Comparison of ENCODE assay signal across 16 cellular contexts in genomic region chr10:93268021-93268420, GRCh38.
DNase-seq lines count a peak whose midpoint lies in the region; ATAC-seq and TF ChIP-seq lines count a peak whose summit lies in the region.
"Had no signal": no experiment of that assay in that cellular context is flagged by ENCODE, and none has a peak within 500 bp of the region (broad histone marks: within the 10 kb centered on the region; RNA-seq: fewer than 3 reads in every experiment).

No MANE protein-coding gene starts in this region.

- no peak overlapping the region for H4K8ac ChIP-seq in IMR-90 (ENCODE audit: low read depth in 2 of 2, low read length in 2 of 2)

- H2AFZ ChIP-seq in ACC112 (ENCODE audit: low read length, unreplicated experiment) (peak overlapping the region; percentile 50), IMR-90 (replicated peaks; ENCODE audit: low read length, poor library complexity) (peak overlapping the region; percentile 23)

- dilution Hi-C loops in IMR-90 (cut with HindIII; ENCODE audit: low sequenced_read_pairs, unreplicated experiment), result no loop called here

- no peak overlapping the region for H3K4me2 ChIP-seq in IMR-90 (ENCODE audit: low read depth, low read length)

- H3K9me3 ChIP-seq in IMR-90 (ENCODE audit: control insufficient read depth, insufficient read depth, low read length), result peaks cover 4% of the 10 kb centered on the region

- in situ Hi-C loops in IMR-90 (cut with MboI; ENCODE audit: low sequenced_read_pairs), result no loop called here

- no peak for TF ChIP-seq POLR2A in IMR-90 (IDR thresholded peaks at IDR 0.05; ENCODE audit: low read depth, low read length)

- H3K9me3 Mint-ChIP-seq in memory B cell (peaks cover 4% of the 10 kb centered on the region), glutamatergic neuron (ENCODE audit: unreplicated experiment) (no peaks in the 10 kb centered on the region)
- peaks cover 4% of the 10 kb centered on the region for H3K9me3 Mint-ChIP-seq in stimulated activated effector memory CD8-positive, alpha-beta T cell treated with anti-CD3 and anti-CD28 coated beads, Interleukin-12 subunit alpha, Interleukin-12 subunit beta, amount 100 ng/mL, for 72 hours

- TF ChIP-seq CTCF in IMR-90 (conservative IDR thresholded peaks at IDR 0.05; ENCODE audit: low read depth, low read length) (no peak), glutamatergic neuron (IDR thresholded peaks at IDR 0.05; ENCODE audit: partially characterized antibody, unreplicated experiment) (no peak)

- no peak overlapping the region for H2BK120ac ChIP-seq in IMR-90 (ENCODE audit: low read depth, low read length)

- no peak overlapping the region for H4K5ac ChIP-seq in IMR-90 (ENCODE audit: low read depth, low read length)

- H3K27ac Mint-ChIP-seq in memory B cell (peak overlapping the region; percentile 72), glutamatergic neuron (ENCODE audit: unreplicated experiment) (no peak overlapping the region)
- H3K27ac Mint-ChIP-seq in stimulated activated effector memory CD8-positive, alpha-beta T cell treated with anti-CD3 and anti-CD28 coated beads, Interleukin-12 subunit alpha, Interleukin-12 subunit beta, amount 100 ng/mL, for 72 hours, result no peak overlapping the region
- H3K27ac Mint-ChIP-seq: HFFc6 had no signal

- H3K9me1 ChIP-seq in IMR-90 (ENCODE audit: insufficient read depth, low read length), result no peaks in the 10 kb centered on the region

- H3K4me3 Mint-ChIP-seq in memory B cell, result no peak overlapping the region
- no peak overlapping the region for H3K4me3 Mint-ChIP-seq in glutamatergic neuron (ENCODE audit: unreplicated experiment)
- no peak overlapping the region for H3K4me3 Mint-ChIP-seq in stimulated activated effector memory CD8-positive, alpha-beta T cell treated with anti-CD3 and anti-CD28 coated beads, Interleukin-12 subunit alpha, Interleukin-12 subunit beta, amount 100 ng/mL, for 72 hours
- H3K4me3 Mint-ChIP-seq: HFFc6 had no signal

- no peak overlapping the region for H3K14ac ChIP-seq in IMR-90 (replicated peaks; ENCODE audit: low read depth, low read length)

- no peak overlapping the region for H2BK5ac ChIP-seq in IMR-90 (ENCODE audit: low read depth, low read length, poor library complexity, severe bottlenecking)

- H3K27me3 ChIP-seq in ACC112 (ENCODE audit: insufficient read depth, low read length) (no peaks in the 10 kb centered on the region), IMR-90 (ENCODE audit: control insufficient read depth, insufficient read depth, low read length) (peaks cover 24% of the 10 kb centered on the region)

- no TSS peak for BruUV-seq in IMR-90 (replicated peaks; lab: Mats Ljungman, UMichigan)

- no peak overlapping the region for H4K91ac ChIP-seq in IMR-90 (ENCODE audit: insufficient read depth, low read depth, low read length)

- intact Hi-C loops in IMR-90 (cut with micrococcal nuclease), result no loop called here

- no peak overlapping the region for H2AK5ac ChIP-seq in IMR-90 (ENCODE audit: low read depth, low read length)

- H3K4ac ChIP-seq in IMR-90 (ENCODE audit: low read depth, low read length), result no peak overlapping the region

- POLR2A ChIA-PET in IMR-90 (lab: Charles Lee; ENCODE audit: unreplicated experiment), result no interaction called here

- H3K9ac ChIP-seq in IMR-90 (ENCODE audit: low read depth, low read length), result no peak overlapping the region

- no peak overlapping the region for H2BK15ac ChIP-seq in IMR-90 (ENCODE audit: low read depth, low read length)

- 35% methylated on average over 2 of the region's 3 CpGs; no CpG with 5 or more reads in 1 of the 2 experiments for WGBS in IMR-90 (ENCODE audit: extremely low coverage in 2 of 2, insufficient read length in 1 of 2), 2 experiments

- no peak overlapping the region for H3K18ac ChIP-seq in IMR-90 (ENCODE audit: low read depth, low read length)

- H3K4me1 ChIP-seq in ACC112 (ENCODE audit: control insufficient read depth, insufficient read depth, low read length, unreplicated experiment) (no peaks in the 10 kb centered on the region), IMR-90 (ENCODE audit: control insufficient read depth, insufficient read depth, low read length) (no peaks in the 10 kb centered on the region)

- H3K27me3 Mint-ChIP-seq in memory B cell, result no peaks in the 10 kb centered on the region
- H3K27me3 Mint-ChIP-seq in glutamatergic neuron (ENCODE audit: unreplicated experiment), result no peaks in the 10 kb centered on the region

- H3K4me3 ChIP-seq in ACC112 (ENCODE audit: low read depth, low read length) (no peak overlapping the region), IMR-90 (ENCODE audit: insufficient read depth, low read depth, low read length) (no peak overlapping the region)

- H3K79me2 ChIP-seq in ACC112 (ENCODE audit: control insufficient read depth, insufficient read depth, low read length, unreplicated experiment), result no peaks in the 10 kb centered on the region

- peaks cover 15% of the 10 kb centered on the region for H3K4me1 Mint-ChIP-seq in memory B cell
- no peaks in the 10 kb centered on the region for H3K4me1 Mint-ChIP-seq in glutamatergic neuron (ENCODE audit: low read depth, unreplicated experiment)
- H3K4me1 Mint-ChIP-seq in stimulated activated effector memory CD8-positive, alpha-beta T cell treated with anti-CD3 and anti-CD28 coated beads, Interleukin-12 subunit alpha, Interleukin-12 subunit beta, amount 100 ng/mL, for 72 hours, result peaks cover 8% of the 10 kb centered on the region

- H3K27ac ChIP-seq in ACC112 (ENCODE audit: low read depth, low read length), result no peak overlapping the region
- H3K27ac ChIP-seq in IMR-90 (ENCODE audit: insufficient read depth, low read length), result no peak overlapping the region
- H3K27ac ChIP-seq: C4-2B had no signal

- no peak for TF ChIP-seq RAD21 in IMR-90 (IDR thresholded peaks at IDR 0.05; ENCODE audit: low read length)

- H3K79me1 ChIP-seq in IMR-90 (ENCODE audit: low read depth in 1 of 2, low read length in 2 of 2), result no peaks in the 10 kb centered on the region

- no peak overlapping the region for H2AK9ac ChIP-seq in IMR-90 (replicated peaks; ENCODE audit: low read depth, low read length, poor library complexity)

- no peaks in the 10 kb centered on the region for H4K20me1 ChIP-seq in IMR-90 (ENCODE audit: insufficient read depth, low read length)

- H3K23ac ChIP-seq in IMR-90 (ENCODE audit: low read depth, low read length), result no peak overlapping the region

- no peak for DNase-seq in IMR-90
- no peak for DNase-seq in memory B cell (ENCODE audit: low spot score in 2 of 2)
- no peak for DNase-seq in stimulated activated naive CD8-positive, alpha-beta T cell treated with anti-CD3 and anti-CD28 coated beads, Interleukin-15, Interleukin-2, amounts not matched to agents 100 U/mL and 50 U/mL, for 24 hours
- DNase-seq in glutamatergic neuron, result no peak
- DNase-seq in stimulated activated effector memory CD8-positive, alpha-beta T cell treated with anti-CD3 and anti-CD28 coated beads, Interleukin-12 subunit alpha, Interleukin-12 subunit beta, amount 100 ng/mL, for 72 hours (ENCODE audit: low spot score in 2 of 2), result no peak
- no peak for DNase-seq in glomerular visceral epithelial cell (ENCODE audit: extremely low spot score)
- DNase-seq: DMS 273 treated with DMSO at 0.1 percent for 48 hours, GOT3, HFFc6, NCI-H1417 treated with DMSO at 0.1 percent for 48 hours, NCI-H1930, NCI-H69, SIG-M5 had no signal

- H3K56ac ChIP-seq in IMR-90 (ENCODE audit: extremely low read depth, insufficient read depth, low read length), result no peak overlapping the region

- H3K36me3 ChIP-seq in ACC112 (ENCODE audit: insufficient read depth, low read length), result no peaks in the 10 kb centered on the region
- H3K36me3 ChIP-seq in IMR-90 (ENCODE audit: control insufficient read depth, insufficient read depth, low read length), result no peaks in the 10 kb centered on the region

- ATAC-seq in GM18502 (IDR thresholded peaks at IDR 0.05; ENCODE audit: poor library complexity, unreplicated experiment), result peak; percentile 3
- ATAC-seq in IMR-90 (ENCODE audit: low read depth), result no peak
- ATAC-seq in memory B cell (ENCODE audit: low read depth), result no peak
- no peak for ATAC-seq in stimulated activated naive CD8-positive, alpha-beta T cell treated with anti-CD3 and anti-CD28 coated beads, Interleukin-15, Interleukin-2, amounts not matched to agents 100 U/mL and 50 U/mL, for 24 hours
- ATAC-seq in stimulated activated effector memory CD8-positive, alpha-beta T cell treated with anti-CD3 and anti-CD28 coated beads, Interleukin-12 subunit alpha, Interleukin-12 subunit beta, amount 100 ng/mL, for 72 hours, result no peak

- CTCF ChIA-PET in IMR-90 (lab: Yijun Ruan, JAX), result no interaction called here

- H3K36me3 Mint-ChIP-seq in memory B cell (no peaks in the 10 kb centered on the region), glutamatergic neuron (ENCODE audit: unreplicated experiment) (no peaks in the 10 kb centered on the region)
- H3K36me3 Mint-ChIP-seq in stimulated activated effector memory CD8-positive, alpha-beta T cell treated with anti-CD3 and anti-CD28 coated beads, Interleukin-12 subunit alpha, Interleukin-12 subunit beta, amount 100 ng/mL, for 72 hours, result no peaks in the 10 kb centered on the region

- no peak overlapping the region for H2BK20ac ChIP-seq in IMR-90 (ENCODE audit: low read depth, low read length)

TF ChIP-seq in IMR-90, 13 proteins besides CTCF, POLR2A, EP300 and RAD21 (continues in another document):
- TF ChIP-seq BHLHE40 (IDR thresholded peaks at IDR 0.05; ENCODE audit: low read depth, low read length) (no peak), RFX5 (IDR thresholded peaks at IDR 0.05; ENCODE audit: low read depth, low read length) (no peak), MXI1 (IDR thresholded peaks at IDR 0.05; ENCODE audit: borderline replicate concordance, low read depth, low read length) (no peak), MAFK (IDR thresholded peaks at IDR 0.05; ENCODE audit: low read depth, low read length) (no peak), ELK1 (IDR thresholded peaks at IDR 0.05; ENCODE audit: borderline replicate concordance, low read depth, low read length) (no peak), FOS (IDR thresholded peaks at IDR 0.05; ENCODE audit: low read depth, low read length) (no peak), CEBPB (IDR thresholded peaks at IDR 0.05; ENCODE audit: low read depth, low read length) (no peak)
